In the genomic region with DNA sequence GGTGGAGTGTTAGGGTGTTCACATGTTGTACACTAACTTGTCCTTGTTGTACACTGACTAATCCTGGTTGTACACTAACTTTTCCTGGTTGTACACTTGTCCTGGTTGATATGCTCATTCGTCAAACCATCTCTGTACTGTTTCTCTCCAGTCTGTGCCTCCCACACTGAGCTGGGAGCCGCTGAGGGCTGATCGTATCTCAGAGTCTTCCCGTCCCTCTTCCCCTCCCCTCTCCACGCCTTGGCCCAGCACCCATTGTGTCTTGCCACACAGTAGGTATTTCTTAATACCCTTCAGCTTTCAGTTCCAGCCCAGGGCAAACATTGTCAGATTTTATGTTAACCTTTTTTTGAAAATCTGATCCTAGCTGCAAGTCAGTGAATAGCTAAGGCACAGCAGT, we compare ENCODE assay signal across 20 cellular contexts.
"Had no signal": no experiment of that assay in that cellular context is flagged by ENCODE, and none has a peak within 500 bp of the region (broad histone marks: within the 10 kb centered on the region; RNA-seq: fewer than 3 reads in every experiment).

No MANE protein-coding gene starts in this region.

- H3K27ac ChIP-seq: body of pancreas, cardiac muscle cell, heart right ventricle, left lung, ovary, psoas muscle, tibial artery, VCaP had no signal

- H3K27me3 ChIP-seq: body of pancreas, cardiac muscle cell, heart right ventricle, left lung, ovary, tibial artery had no signal

- H3K4me1 ChIP-seq: body of pancreas had no signal

- FAIRE-seq: endometrium, keratinocyte, urothelium cell line had no signal

- DNase-seq: activated CD4-positive, alpha-beta T cell treated with anti-CD3 and anti-CD28 coated beads, Interleukin-2, amount 10 ng/mL, durations not matched to agents 24 days and 14 days; activated CD8-positive, alpha-beta memory T cell treated with anti-CD3 and anti-CD28 coated beads, Interleukin-2, amount 10 ng/mL, durations not matched to agents 7 days and 5 days; activated gamma-delta T cell treated with Interleukin-2 at 50 U/mL for 16 hours; activated T-cell treated with anti-CD3 and anti-CD28 coated beads for 4 hours; body of pancreas; heart right ventricle; left lung; ovary; right cardiac atrium; stimulated activated CD4-positive, alpha-beta T cell treated with anti-CD3 and anti-CD28 coated beads, Interleukin-12 subunit alpha, Interleukin-12 subunit beta, amount 100 ng/mL, for 4 hours; stimulated activated CD4-positive, alpha-beta T cell treated with anti-CD3 and anti-CD28 coated beads, Interleukin-4, amount 100 ng/mL, for 4 hours; substantia nigra; tibial artery had no signal

- H3K36me3 ChIP-seq: cardiac muscle cell, heart right ventricle, left lung, ovary, tibial artery had no signal

- H3K9me3 ChIP-seq: body of pancreas, heart right ventricle, left lung, ovary, psoas muscle, tibial artery had no signal

- H3K4me3 ChIP-seq: body of pancreas, cardiac muscle cell, heart right ventricle, left lung, ovary, psoas muscle, tibial artery had no signal

- ATAC-seq: activated CD8-positive, alpha-beta memory T cell treated with anti-CD3 and anti-CD28 coated beads, Interleukin-2, amount 10 ng/mL, durations not matched to agents 7 days and 5 days; left lung; naive thymus-derived CD4-positive, alpha-beta T cell; psoas muscle; right cardiac atrium had no signal
